ENCODE assay signal across 8 cellular contexts in the genomic region with DNA sequence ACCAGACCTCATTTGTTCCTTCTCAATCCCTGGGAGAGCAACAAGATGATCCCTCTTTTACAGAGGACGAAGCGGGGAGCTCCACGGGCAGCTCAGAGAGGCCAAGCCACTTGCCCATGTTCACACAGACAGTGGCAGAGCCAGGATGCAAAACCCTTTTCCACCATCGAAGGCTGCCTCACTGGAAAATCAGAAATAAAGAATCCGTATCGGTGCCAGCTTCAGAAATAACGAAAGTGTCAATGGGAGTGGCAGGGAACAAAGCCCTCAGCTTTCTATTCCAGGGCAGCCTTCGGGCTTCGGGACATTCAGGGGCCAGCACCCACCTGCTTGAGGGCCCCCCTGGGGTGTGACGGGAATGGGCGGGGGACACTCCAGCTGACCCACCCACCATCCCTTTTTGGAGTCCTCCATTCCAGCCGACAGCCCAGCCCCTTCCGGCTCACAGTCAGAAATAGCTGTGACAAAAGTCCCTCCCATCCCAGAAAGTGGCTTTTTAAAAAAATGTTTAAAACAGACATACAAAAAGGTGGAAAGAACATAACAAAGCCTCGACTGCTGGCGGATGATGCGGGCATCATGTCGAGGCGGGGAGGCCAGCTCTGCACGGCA. TPM values are rescaled to one million over a fixed set of nuclear protein-coding genes. Genes with fewer than 3 reads are reported as not detected.
DNase-seq lines count a peak whose midpoint lies in the region; ATAC-seq and TF ChIP-seq lines count a peak whose summit lies in the region.

No MANE protein-coding gene starts in this region.

- TF ChIP-seq CTCF in GM13976 (IDR thresholded peaks at IDR 0.05; ENCODE audit: borderline replicate concordance, control extremely low read depth, extremely low read depth, insufficient read depth, missing control alignments) (no peak), cardiac muscle cell (IDR thresholded peaks at IDR 0.05; ENCODE audit: low read depth, low read length) (no peak)

- H3K27ac Mint-ChIP-seq in activated CD8-positive, alpha-beta T cell treated with anti-CD3 and anti-CD28 coated beads, Interleukin-2, amount 10 ng/mL, durations not matched to agents 7 days and 5 days = peak overlapping the region; percentile 94

- H3K9me3 ChIP-seq in cardiac muscle cell (ENCODE audit: low read depth) = no peaks in the 10 kb centered on the region

- peaks cover 26% of the 10 kb centered on the region for H3K4me1 ChIP-seq in cardiac muscle cell (ENCODE audit: low read depth)

- in situ Hi-C loops in GM13976 (cut with MboI; ENCODE audit: low sequenced_read_pairs, unreplicated experiment) = no loop called here

- CTCF ChIA-PET in activated CD8-positive, alpha-beta T cell treated with anti-CD3 and anti-CD28 coated beads, Interleukin-2, amount 10 ng/mL, durations not matched to agents 7 days and 5 days (lab: Charles Lee) = interaction anchor here (0.7 to 10.1 kb wide), 8 partner anchors 9 to 152 kb away, joined by 3 to 116 read pairs (median 5); no protein-coding TSS in a partner anchor

- no peak for ATAC-seq in activated CD8-positive, alpha-beta T cell treated with anti-CD3 and anti-CD28 coated beads, Interleukin-2, amount 10 ng/mL, durations not matched to agents 7 days and 5 days
- no peak for ATAC-seq in GM19395 (IDR thresholded peaks at IDR 0.05; ENCODE audit: unreplicated experiment)
- no peak for ATAC-seq in GM21576 (IDR thresholded peaks at IDR 0.05; ENCODE audit: unreplicated experiment)

- H3K4me3 ChIP-seq in cardiac muscle cell = no peak overlapping the region
- peak overlapping the region; percentile 12 to 37 (median 26) for H3K4me3 ChIP-seq in skin epidermis

- H3K27me3 ChIP-seq in cardiac muscle cell = no peaks in the 10 kb centered on the region

- no peaks in the 10 kb centered on the region for H3K9me3 Mint-ChIP-seq in activated CD8-positive, alpha-beta T cell treated with anti-CD3 and anti-CD28 coated beads, Interleukin-2, amount 10 ng/mL, durations not matched to agents 7 days and 5 days (ENCODE audit: insufficient read depth)

- no peaks in the 10 kb centered on the region for H3K36me3 Mint-ChIP-seq in activated CD8-positive, alpha-beta T cell treated with anti-CD3 and anti-CD28 coated beads, Interleukin-2, amount 10 ng/mL, durations not matched to agents 7 days and 5 days (ENCODE audit: low read depth)

- POLR2A ChIA-PET in activated CD8-positive, alpha-beta T cell treated with anti-CD3 and anti-CD28 coated beads, Interleukin-2, amount 10 ng/mL, durations not matched to agents 7 days and 5 days (lab: Charles Lee) = interaction anchor here (0.8 to 7.2 kb wide), 5 partner anchors 10 to 37 kb away, joined by 3 to 118 read pairs (median 3); no protein-coding TSS in a partner anchor

- peak; percentile 71 for DNase-seq in GM13976 (ENCODE audit: low spot score)
- peak; percentile 40 for DNase-seq in activated CD8-positive, alpha-beta T cell treated with anti-CD3 and anti-CD28 coated beads, Interleukin-2, amount 10 ng/mL, durations not matched to agents 7 days and 5 days
- DNase-seq in cardiac muscle cell (ENCODE audit: low read depth in 1 of 2, low spot score in 1 of 2) = no peak
- no peak for DNase-seq in DMS114 treated with DMSO at 0.1 percent for 48 hours (lab: John Stamatoyannopoulos, UW; ENCODE audit: unreplicated experiment)
- no peak for DNase-seq in AG08395 (ENCODE audit: low spot score)

- peak overlapping the region; percentile 71 for H3K4me3 Mint-ChIP-seq in activated CD8-positive, alpha-beta T cell treated with anti-CD3 and anti-CD28 coated beads, Interleukin-2, amount 10 ng/mL, durations not matched to agents 7 days and 5 days

- peak overlapping the region; percentile 90 for H3K27ac ChIP-seq in cardiac muscle cell
- peak overlapping the region; percentile 26 to 95 (median 89) for H3K27ac ChIP-seq in skin epidermis

- H3K36me3 ChIP-seq in cardiac muscle cell = no peaks in the 10 kb centered on the region

- H3K4me1 Mint-ChIP-seq in activated CD8-positive, alpha-beta T cell treated with anti-CD3 and anti-CD28 coated beads, Interleukin-2, amount 10 ng/mL, durations not matched to agents 7 days and 5 days (ENCODE audit: low read depth) = peaks cover 89% of the 10 kb centered on the region

- peaks cover 21% of the 10 kb centered on the region for H3K27me3 Mint-ChIP-seq in activated CD8-positive, alpha-beta T cell treated with anti-CD3 and anti-CD28 coated beads, Interleukin-2, amount 10 ng/mL, durations not matched to agents 7 days and 5 days (ENCODE audit: low read depth)

RNA-seq across cellular contexts. Expression of gene IFFO2, which starts 6.0 kb away (rescaled TPM):
- 1 to 10 TPM; 7.2 to 8.2 TPM for total RNA-seq in activated CD8-positive, alpha-beta T cell treated with anti-CD3 and anti-CD28 coated beads, Interleukin-2, amount 10 ng/mL, durations not matched to agents 7 days and 5 days
- total RNA-seq in cardiac muscle cell = 8.0 and 18.5 TPM in 2 replicates
- 0.78 and 1.8 TPM in 2 replicates for polyA plus RNA-seq in cardiac muscle cell

RNA-seq across cellular contexts. Expression of gene ALDH4A1, which starts 48.2 kb away (rescaled TPM):
- total RNA-seq in activated CD8-positive, alpha-beta T cell treated with anti-CD3 and anti-CD28 coated beads, Interleukin-2, amount 10 ng/mL, durations not matched to agents 7 days and 5 days = 1 to 10 TPM; 4.2 to 4.3 TPM
- total RNA-seq in cardiac muscle cell = 103 and 138 TPM in 2 replicates
- polyA plus RNA-seq in cardiac muscle cell = 122 and 126 TPM in 2 replicates

Comparison
In these comparisons a context has a peak if more than half of its experiments do, and no peak if none do; other contexts are left out.
1. DNase-seq: peak in GM13976 (single experiment) and activated CD8-positive, alpha-beta T cell treated with anti-CD3 and anti-CD28 coated beads, Interleukin-2, amount 10 ng/mL, durations not matched to agents 7 days and 5 days (single experiment); none in cardiac muscle cell (0 of 2), DMS114 treated with DMSO at 0.1 percent for 48 hours (single experiment) and AG08395 (single experiment).
2. RNA of gene ALDH4A1, which starts 48.2 kb away (total RNA-seq): 103 to 138 TPM in cardiac muscle cell; 4.2 to 4.3 TPM in activated CD8-positive, alpha-beta T cell treated with anti-CD3 and anti-CD28 coated beads, Interleukin-2, amount 10 ng/mL, durations not matched to agents 7 days and 5 days; every median in the first group is over 10 times any median in the second.